19 cellular contexts compared by ENCODE assay signal in genomic region chr17:4334776-4335175, GRCh38. TPM values are rescaled to one million over a fixed set of nuclear protein-coding genes. Genes with fewer than 3 reads are reported as not detected.
DNase-seq lines count a peak whose midpoint lies in the region; ATAC-seq and TF ChIP-seq lines count a peak whose summit lies in the region.
"Had no signal": no experiment of that assay in that cellular context is flagged by ENCODE, and none has a peak within 500 bp of the region (broad histone marks: within the 10 kb centered on the region; RNA-seq: fewer than 3 reads in every experiment).

No MANE protein-coding gene starts in this region.

- peak overlapping the region; percentile 37 to 84 (median 77) for H3K4me3 Mint-ChIP-seq in CD4-positive, alpha-beta memory T cell
- H3K4me3 Mint-ChIP-seq in activated T-helper 17 cell treated with anti-CD3 and anti-CD28 coated beads, Interleukin-2, amount 50 U/mL, for 72 hours = peak overlapping the region; percentile 65
- H3K4me3 Mint-ChIP-seq in natural killer cell treated with Interleukin-12 subunit alpha and Interleukin-12 subunit beta and Interleukin-15 and Interleukin-18, amount 100 ng/mL, for 72 hours = peak overlapping the region; percentile 5

- no peak for TF ChIP-seq CTCF in HEK293 (tag by site-specific recombination; IDR thresholded peaks at IDR 0.05)

- H3K4me1 Mint-ChIP-seq in CD4-positive, alpha-beta memory T cell = peaks cover 34 to 69% (median 52%) of the 10 kb centered on the region in 4 donors
- peaks cover 30% of the 10 kb centered on the region for H3K4me1 Mint-ChIP-seq in activated T-helper 17 cell treated with anti-CD3 and anti-CD28 coated beads, Interleukin-2, amount 50 U/mL, for 72 hours
- H3K4me1 Mint-ChIP-seq in natural killer cell treated with Interleukin-12 subunit alpha and Interleukin-12 subunit beta and Interleukin-15 and Interleukin-18, amount 100 ng/mL, for 72 hours (ENCODE audit: low read depth in 2 of 2) = peaks cover 26 to 38% of the 10 kb centered on the region in 2 donors

- DNase-seq in CD4-positive, alpha-beta memory T cell = peak in 1 of 5 donors; percentile 18
- no peak for DNase-seq in natural killer cell treated with Interleukin-12 subunit alpha and Interleukin-12 subunit beta and Interleukin-15 and Interleukin-18, amount 100 ng/mL, for 72 hours (ENCODE audit: low spot score)
- DNase-seq in germinal center (ENCODE audit: low spot score) = no peak
- DNase-seq: activated gamma-delta T cell, BE2C, dermis blood vessel endothelial cell, DMS153, NCI-H524 treated with DMSO at 0.1 percent for 48 hours, ovary, SIG-M5, T-helper 9 cell, tibial artery had no signal

- H3K27me3 Mint-ChIP-seq in CD4-positive, alpha-beta memory T cell = no peaks in the 10 kb centered on the region
- no peaks in the 10 kb centered on the region for H3K27me3 Mint-ChIP-seq in activated T-helper 17 cell treated with anti-CD3 and anti-CD28 coated beads, Interleukin-2, amount 50 U/mL, for 72 hours
- H3K27me3 Mint-ChIP-seq in natural killer cell treated with Interleukin-12 subunit alpha and Interleukin-12 subunit beta and Interleukin-15 and Interleukin-18, amount 100 ng/mL, for 72 hours = no peaks in the 10 kb centered on the region

- peak; percentile 49 for ATAC-seq in activated T-helper 17 cell treated with anti-CD3 and anti-CD28 coated beads, Interleukin-2, amount 50 U/mL, for 72 hours (replicated peaks)
- ATAC-seq in natural killer cell treated with Interleukin-12 subunit alpha and Interleukin-12 subunit beta and Interleukin-15 and Interleukin-18, amount 100 ng/mL, for 72 hours = no peak
- ATAC-seq in GM19023 (IDR thresholded peaks at IDR 0.05; ENCODE audit: unreplicated experiment) (no peak), GM21360 (IDR thresholded peaks at IDR 0.05; ENCODE audit: unreplicated experiment) (no peak)
- ATAC-seq: left lobe of liver had no signal

- no peaks in the 10 kb centered on the region for H3K36me3 ChIP-seq in CD4-positive, alpha-beta memory T cell (ENCODE audit: insufficient read depth, low read length)
- H3K36me3 ChIP-seq in HEK293 (ENCODE audit: control insufficient read depth in 2 of 2, insufficient read depth in 1 of 2, low read length in 2 of 2) = peaks cover 0 to 6% of the 10 kb centered on the region in 2 experiments; a peak in 1 of 3 replicates
- H3K36me3 ChIP-seq: BE2C, ovary, tibial artery had no signal

- intact Hi-C loops in CD4-positive, alpha-beta memory T cell (cut with micrococcal nuclease) = loop anchor here (2.0 kb wide), 1 partner anchor 14 kb away; no protein-coding TSS in a partner anchor

- CTCF ChIA-PET in CD4-positive, alpha-beta memory T cell (lab: Charles Lee; ENCODE audit: partially characterized antibody) = no interaction called here
- CTCF ChIA-PET in HEK293 (lab: Yijun Ruan, JAX) = no interaction called here

- no peaks in the 10 kb centered on the region for H3K9me3 ChIP-seq in CD4-positive, alpha-beta memory T cell (ENCODE audit: control insufficient read depth in 1 of 2, low read length in 2 of 2)
- H3K9me3 ChIP-seq in HEK293 (ENCODE audit: control insufficient read depth, insufficient read depth, low read depth, low read length) = no peaks in the 10 kb centered on the region
- H3K9me3 ChIP-seq: BE2C, ovary, tibial artery had no signal

- peak overlapping the region; percentile 47 to 97 (median 83) for H3K27ac Mint-ChIP-seq in CD4-positive, alpha-beta memory T cell
- H3K27ac Mint-ChIP-seq in activated T-helper 17 cell treated with anti-CD3 and anti-CD28 coated beads, Interleukin-2, amount 50 U/mL, for 72 hours = peak overlapping the region; percentile 67
- H3K27ac Mint-ChIP-seq in natural killer cell treated with Interleukin-12 subunit alpha and Interleukin-12 subunit beta and Interleukin-15 and Interleukin-18, amount 100 ng/mL, for 72 hours = peak overlapping the region in 1 of 2 donors; percentile 17

- POLR2A ChIA-PET in CD4-positive, alpha-beta memory T cell (lab: Charles Lee; ENCODE audit: partially characterized antibody) = no interaction called here
- POLR2A ChIA-PET in HEK293 (lab: Yijun Ruan, JAX) = no interaction called here

- peaks cover 55% of the 10 kb centered on the region for H3K4me1 ChIP-seq in CD4-positive, alpha-beta memory T cell (ENCODE audit: insufficient read depth, low read length)
- peaks cover 51% of the 10 kb centered on the region for H3K4me1 ChIP-seq in HEK293 (ENCODE audit: control insufficient read depth, insufficient read depth, low read length)
- H3K4me1 ChIP-seq: BE2C had no signal

- H3K36me3 Mint-ChIP-seq in CD4-positive, alpha-beta memory T cell = peaks cover 3% of the 10 kb centered on the region in 2 donors
- peaks cover 2% of the 10 kb centered on the region for H3K36me3 Mint-ChIP-seq in activated T-helper 17 cell treated with anti-CD3 and anti-CD28 coated beads, Interleukin-2, amount 50 U/mL, for 72 hours (ENCODE audit: low read depth)
- no peaks in the 10 kb centered on the region for H3K36me3 Mint-ChIP-seq in natural killer cell treated with Interleukin-12 subunit alpha and Interleukin-12 subunit beta and Interleukin-15 and Interleukin-18, amount 100 ng/mL, for 72 hours

- H3K27ac ChIP-seq in CD4-positive, alpha-beta memory T cell (ENCODE audit: low read depth, low read length) = peak overlapping the region; percentile 31
- H3K27ac ChIP-seq in HEK293 (ENCODE audit: extremely low read depth, low read depth, low read length) = 0 out of 2 replicates have a peak overlapping the region, but pooled peaks have one; percentile 35
- H3K27ac ChIP-seq: HL-60, ovary, skin epidermis, tibial artery had no signal

- H3K9me3 Mint-ChIP-seq in CD4-positive, alpha-beta memory T cell = no peaks in the 10 kb centered on the region
- no peaks in the 10 kb centered on the region for H3K9me3 Mint-ChIP-seq in activated T-helper 17 cell treated with anti-CD3 and anti-CD28 coated beads, Interleukin-2, amount 50 U/mL, for 72 hours
- no peaks in the 10 kb centered on the region for H3K9me3 Mint-ChIP-seq in natural killer cell treated with Interleukin-12 subunit alpha and Interleukin-12 subunit beta and Interleukin-15 and Interleukin-18, amount 100 ng/mL, for 72 hours

- H3K4me3 ChIP-seq in CD4-positive, alpha-beta memory T cell (ENCODE audit: low read length in 2 of 2) = no peak overlapping the region
- no peak overlapping the region for H3K4me3 ChIP-seq in HEK293 (ENCODE audit: low read depth, low read length)
- H3K4me3 ChIP-seq: ovary, skin epidermis, tibial artery had no signal

- no peaks in the 10 kb centered on the region for H3K27me3 ChIP-seq in CD4-positive, alpha-beta memory T cell (ENCODE audit: insufficient read depth, low read length)
- H3K27me3 ChIP-seq: BE2C, ovary, tibial artery had no signal

TF ChIP-seq in HEK293, 187 proteins besides CTCF, POLR2A, EP300 and RAD21:
- peak; percentile 36; the same call in 1 of the 2 replicates for TF ChIP-seq SCRT2 (tag by site-specific recombination; IDR thresholded peaks at IDR 0.05)
- TF ChIP-seq ZNF701 (tag by site-specific recombination; IDR thresholded peaks at IDR 0.05) = no peak
- TF ChIP-seq KLF1 (tag by site-specific recombination; IDR thresholded peaks at IDR 0.05) = no peak
- peak; percentile 55 for TF ChIP-seq PRDM6 (tag by site-specific recombination; IDR thresholded peaks at IDR 0.05)
- TF ChIP-seq ZNF623 (tag by site-specific recombination; IDR thresholded peaks at IDR 0.05) = no peak

RNA-seq across cellular contexts. Expression of gene UBE2G1, which starts 31.7 kb away (rescaled TPM):
- total RNA-seq in CD4-positive, alpha-beta memory T cell = 10 to 100 TPM; 56.9 to 61.6 TPM
- 10 to 100 TPM; 62.4 to 69.4 TPM for polyA plus RNA-seq in CD4-positive, alpha-beta memory T cell
- total RNA-seq in activated T-helper 17 cell treated with anti-CD3 and anti-CD28 coated beads, Interleukin-2, amount 50 U/mL, for 72 hours = 10 to 100 TPM; 40.6 to 65.4 TPM
- total RNA-seq in natural killer cell treated with Interleukin-12 subunit alpha and Interleukin-12 subunit beta and Interleukin-15 and Interleukin-18, amount 100 ng/mL, for 72 hours = 10 to 100 TPM; 55.3 to 82.5 TPM

Comparison
In these comparisons a context has a peak if more than half of its experiments do, and no peak if none do; other contexts are left out.
1. H3K4me3 Mint-ChIP-seq: peak in every context shown above with its lines; median percentile 77 in CD4-positive, alpha-beta memory T cell; 65 in activated T-helper 17 cell treated with anti-CD3 and anti-CD28 coated beads, Interleukin-2, amount 50 U/mL, for 72 hours; 5 in natural killer cell treated with Interleukin-12 subunit alpha and Interleukin-12 subunit beta and Interleukin-15 and Interleukin-18, amount 100 ng/mL, for 72 hours.